1 cellular context compared by ENCODE assay signal in the genomic region with DNA sequence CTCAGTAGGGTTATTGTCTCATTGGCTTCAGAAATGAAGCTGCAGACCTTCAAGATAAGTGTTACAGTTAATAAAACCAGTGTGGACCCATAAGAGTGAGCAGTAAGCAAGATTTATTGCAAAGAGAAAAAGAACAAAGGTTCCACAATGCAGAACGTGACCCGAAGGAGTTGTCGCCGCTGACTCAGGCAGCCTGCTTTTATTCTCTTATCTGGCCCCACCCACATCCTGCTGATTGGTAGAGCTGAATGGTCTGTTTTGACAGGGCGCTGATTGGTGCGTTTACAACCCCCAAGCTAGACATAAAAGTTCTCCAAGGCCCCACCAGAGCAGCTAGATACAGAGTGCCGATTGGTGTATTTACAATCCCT. TPM values are rescaled to one million over a fixed set of nuclear protein-coding genes. Genes with fewer than 3 reads are reported as not detected.
"Had no signal": no experiment of that assay in that cellular context is flagged by ENCODE, and none has a peak within 500 bp of the region (broad histone marks: within the 10 kb centered on the region; RNA-seq: fewer than 3 reads in every experiment).

No MANE protein-coding gene starts in this region.

RNA-seq across cellular contexts. Expression of gene IRF4, which starts 33.9 kb away (rescaled TPM):
- total RNA-seq: PC-9 had no signal
